Comparison of ENCODE assay signal across 12 cellular contexts in genomic region chr11:64638017-64638664, GRCh38. TPM values are rescaled to one million over a fixed set of nuclear protein-coding genes. Genes with fewer than 3 reads are reported as not detected.
DNase-seq lines count a peak whose midpoint lies in the region; FAIRE-seq and TF ChIP-seq lines count a peak whose summit lies in the region.
"Had no signal": no experiment of that assay in that cellular context is flagged by ENCODE, and none has a peak within 500 bp of the region (broad histone marks: within the 10 kb centered on the region; RNA-seq: fewer than 3 reads in every experiment).

No MANE protein-coding gene starts in this region.

- H3K79me2 ChIP-seq in H9 (ENCODE audit: insufficient read depth, low read length), result no peaks in the 10 kb centered on the region
- no peaks in the 10 kb centered on the region for H3K79me2 ChIP-seq in smooth muscle cell (ENCODE audit: low read depth)

- H3K27ac Mint-ChIP-seq in H9 (no peak overlapping the region), CD14-positive monocyte (peak overlapping the region in 1 of 7 donors; percentile 41)

- H3K4me2 ChIP-seq in H9 (ENCODE audit: insufficient read depth, insufficient read length, low read length) (peak overlapping the region; percentile 54), smooth muscle cell (peak overlapping the region; percentile 83)

- H3K4me1 Mint-ChIP-seq in H9 (peaks cover 8 to 20% of the 10 kb centered on the region in 2 experiments), CD14-positive monocyte (peaks cover 14% of the 10 kb centered on the region)

- no peak overlapping the region for H2BK12ac ChIP-seq in H9 (ENCODE audit: insufficient read length, low read depth, low read length)

- intact Hi-C loops in CD14-positive monocyte (cut with micrococcal nuclease), result no loop called here

- no peak overlapping the region for H2BK120ac ChIP-seq in H9 (ENCODE audit: low read depth, low read length, poor library complexity, severe bottlenecking)

- peaks cover 16% of the 10 kb centered on the region for H3K23me2 ChIP-seq in H9 (ENCODE audit: insufficient read length, low read depth, low read length, poor library complexity, severe bottlenecking)

- H3K36me3 ChIP-seq in smooth muscle cell (ENCODE audit: low read depth), result no peaks in the 10 kb centered on the region

- H3K23ac ChIP-seq in H9 (ENCODE audit: insufficient read length, low read depth, low read length), result no peak overlapping the region

- H2BK20ac ChIP-seq in H9 (ENCODE audit: low read depth, low read length, poor library complexity, severe bottlenecking), result no peak overlapping the region

- H3K9me3 Mint-ChIP-seq in H9 (no peaks in the 10 kb centered on the region), CD14-positive monocyte (peaks cover 0 to 2% (median 0%) of the 10 kb centered on the region in 7 donors)
- H3K9me3 Mint-ChIP-seq: activated T-cell treated with anti-CD3 and anti-CD28 coated beads, Interleukin-2, amount 50 U/mL, for 4 hours had no signal

- no peak overlapping the region for H3K18ac ChIP-seq in H9 (ENCODE audit: insufficient read length, low read depth, low read length)

- H2BK15ac ChIP-seq in H9 (ENCODE audit: low read depth, low read length), result no peak overlapping the region

- CTCF ChIA-PET in HEK293T (lab: Yijun Ruan, JAX), result no interaction called here

- TF ChIP-seq CTCF in H9 (conservative IDR thresholded peaks at IDR 0.05) (no peak), smooth muscle cell (IDR thresholded peaks at IDR 0.05; ENCODE audit: borderline replicate concordance, insufficient read depth, poor library complexity, severe bottlenecking) (no peak), CD14-positive monocyte (IDR thresholded peaks at IDR 0.05) (no peak)

- H4K20me1 ChIP-seq in H9 (ENCODE audit: control insufficient read depth, insufficient read depth, insufficient read length) (no peaks in the 10 kb centered on the region), smooth muscle cell (ENCODE audit: low read depth) (no peaks in the 10 kb centered on the region)

- POLR2A ChIA-PET in HEK293T (lab: Yijun Ruan, JAX), result no interaction called here

- H3K4me1 ChIP-seq in H9 (ENCODE audit: insufficient read depth, low read length), result no peaks in the 10 kb centered on the region
- H3K4me1 ChIP-seq in smooth muscle cell (ENCODE audit: low read depth), result no peaks in the 10 kb centered on the region

- peak overlapping the region; percentile 47 for H3K4me3 ChIP-seq in iPS-18c (ENCODE audit: insufficient read depth, low read depth, low read length)
- H3K4me3 ChIP-seq in smooth muscle cell, result peak overlapping the region; percentile 32

- DNase-seq in H9 (peak; percentile 59), SK-N-DZ (ENCODE audit: low spot score) (peak; percentile 86), smooth muscle cell (lab: John Stamatoyannopoulos, UW; ENCODE audit: unreplicated experiment) (peak; percentile 18), urothelium cell line (ENCODE audit: low spot score) (no peak), CD14-positive monocyte (ENCODE audit: low spot score) (no peak), HEK293T (ENCODE audit: extremely low spot score) (no peak)
- DNase-seq in stimulated activated CD4-positive, alpha-beta T cell treated with anti-CD3 and anti-CD28 coated beads, Interleukin-2, amount 100 ng/mL, for 24 hours, result no peak
- DNase-seq: activated T-cell treated with anti-CD3 and anti-CD28 coated beads, Interleukin-2, amount 50 U/mL, for 4 hours; NCI-H2081 treated with DMSO at 0.1 percent for 48 hours; stimulated activated naive CD8-positive, alpha-beta T cell treated with anti-CD3 and anti-CD28 coated beads, Interleukin-15, Interleukin-2, amounts not matched to agents 100 U/mL and 50 U/mL, for 24 hours had no signal

- H3K27me3 ChIP-seq in H9 (ENCODE audit: insufficient read depth, low read length), result peaks cover 36% of the 10 kb centered on the region
- peaks cover 55% of the 10 kb centered on the region for H3K27me3 ChIP-seq in smooth muscle cell (ENCODE audit: low read depth)

- H2BK5ac ChIP-seq in H9 (ENCODE audit: insufficient read length, low read length), result no peak overlapping the region

- no peak overlapping the region for H3T11ph ChIP-seq in H9 (ENCODE audit: low read length)

- H3K9ac ChIP-seq in H9 (ENCODE audit: extremely low read depth, insufficient read length, low read length) (no peak overlapping the region), smooth muscle cell (ENCODE audit: low read depth) (no peak overlapping the region)

- H2AK5ac ChIP-seq in H9 (ENCODE audit: insufficient read length, low read length), result no peak overlapping the region

- no peak overlapping the region for H3K4ac ChIP-seq in H9 (ENCODE audit: low read depth, low read length)

- FAIRE-seq in urothelium cell line (lab: Jason Lieb, UNC), result no peak
- FAIRE-seq: colon had no signal

- peaks cover 0 to 3% (median 0%) of the 10 kb centered on the region in 3 experiments; a peak in 1 of 7 replicates for H3K36me3 Mint-ChIP-seq in H9 (ENCODE audit: insufficient read depth in 1 of 3, low read depth in 3 of 3)
- no peaks in the 10 kb centered on the region for H3K36me3 Mint-ChIP-seq in CD14-positive monocyte

- no peak overlapping the region for H4K5ac ChIP-seq in H9 (ENCODE audit: insufficient read length, low read depth, low read length)

- no peak overlapping the region for H3K14ac ChIP-seq in H9 (ENCODE audit: insufficient read depth, low read length)

- no peaks in the 10 kb centered on the region for H3F3A ChIP-seq in smooth muscle cell (ENCODE audit: low read depth)

- WGBS in H9 (ENCODE audit: extremely low coverage, insufficient read length, low lambda C conversion rate), result no CpG with 5 or more reads among the region's 37 CpGs
- WGBS in smooth muscle cell (ENCODE audit: low lambda C conversion rate), result 2% methylated on average over 36 of the region's 37 CpGs

- H3K9me3 ChIP-seq in H9 (ENCODE audit: control insufficient read depth, low read depth, low read length) (no peaks in the 10 kb centered on the region), iPS-18c (ENCODE audit: control insufficient read depth, insufficient read depth, low read length) (peaks cover 2% of the 10 kb centered on the region), smooth muscle cell (replicated peaks; ENCODE audit: low read depth) (no peaks in the 10 kb centered on the region)

- H3K56ac ChIP-seq in H9 (ENCODE audit: insufficient read length, low read depth, low read length), result no peak overlapping the region

- no peak overlapping the region for H4K8ac ChIP-seq in H9 (replicated peaks; ENCODE audit: insufficient read length, low read depth, low read length)

- no peak overlapping the region for H2AFZ ChIP-seq in H9 (ENCODE audit: low read length)
- no peak overlapping the region for H2AFZ ChIP-seq in smooth muscle cell (ENCODE audit: low read depth)

- peaks cover 40% of the 10 kb centered on the region for H3K27me3 Mint-ChIP-seq in H9 (ENCODE audit: low read depth)
- H3K27me3 Mint-ChIP-seq in CD14-positive monocyte (ENCODE audit: low read depth in 3 of 3), result peaks cover 3 to 11% (median 9%) of the 10 kb centered on the region in 3 donors

- H3K27ac ChIP-seq in H9 (ENCODE audit: insufficient read length, low read depth, low read length) (no peak overlapping the region), smooth muscle cell (ENCODE audit: low read depth) (no peak overlapping the region)

- H4K91ac ChIP-seq in H9 (ENCODE audit: insufficient read length, low read depth, low read length), result no peak overlapping the region

- no peaks in the 10 kb centered on the region for H3K79me1 ChIP-seq in H9 (ENCODE audit: insufficient read depth, low read depth, low read length, poor library complexity, severe bottlenecking)

- H3K4me3 Mint-ChIP-seq in H9 (peak overlapping the region; percentile 57 to 77), CD14-positive monocyte (no peak overlapping the region)
- H3K4me3 Mint-ChIP-seq: activated T-cell treated with anti-CD3 and anti-CD28 coated beads, Interleukin-2, amount 50 U/mL, for 4 hours had no signal

TF ChIP-seq in HEK293T, 16 proteins besides CTCF, POLR2A, EP300 and RAD21:
- TF ChIP-seq HDGF (IDR thresholded peaks at IDR 0.05; ENCODE audit: borderline replicate concordance) (no peak), ZNF384 (IDR thresholded peaks at IDR 0.05) (no peak), TARDBP (IDR thresholded peaks at IDR 0.05) (no peak), PKNOX1 (IDR thresholded peaks at IDR 0.05) (no peak), CTBP1 (IDR thresholded peaks at IDR 0.05; ENCODE audit: borderline replicate concordance) (no peak), FOXA1 (IDR thresholded peaks at IDR 0.05) (no peak), SP1 (IDR thresholded peaks at IDR 0.05) (no peak), ELF4 (IDR thresholded peaks at IDR 0.05) (no peak)
TF ChIP-seq in HEK293T: peak in this region for 0.

RNA-seq across cellular contexts. Expression of gene SLC22A12, which starts 47.1 kb away (rescaled TPM):
- not detected in 2 replicates for total RNA-seq in H9 (2021)
- polyA plus RNA-seq in SK-N-DZ (2014; cell fraction: cytosol; rRNA removed), result not detected in 2 replicates
- polyA plus RNA-seq in SK-N-DZ (2014; cell fraction: nucleus; rRNA removed), result not detected in 2 replicates
- total RNA-seq in smooth muscle cell, result not detected in 2 replicates
- not detected in 2 replicates for polyA plus RNA-seq in smooth muscle cell
- not detected for polyA plus RNA-seq in CD14-positive monocyte
- total RNA-seq: activated T-cell treated with anti-CD3 and anti-CD28 coated beads, Interleukin-2, amount 50 U/mL, for 4 hours had no signal

Comparison
In these comparisons a context has a peak if more than half of its experiments do, and no peak if none do; other contexts are left out.
1. DNase-seq: peak in H9 (single experiment), SK-N-DZ (single experiment) and smooth muscle cell (single experiment); none in urothelium cell line (single experiment), CD14-positive monocyte (single experiment), HEK293T (single experiment) and stimulated activated CD4-positive, alpha-beta T cell treated with anti-CD3 and anti-CD28 coated beads, Interleukin-2, amount 100 ng/mL, for 24 hours (0 of 2).
2. H3K4me3 Mint-ChIP-seq: peak in H9 (2 of 2); none in CD14-positive monocyte (0 of 2).